24 cellular contexts compared by ENCODE assay signal in genomic region chr4:25283948-25284347, GRCh38.
"Had no signal": no experiment of that assay in that cellular context is flagged by ENCODE, and none has a peak within 500 bp of the region (broad histone marks: within the 10 kb centered on the region; RNA-seq: fewer than 3 reads in every experiment).

No MANE protein-coding gene starts in this region.

- H3K9me3 ChIP-seq: esophagus squamous epithelium, neutrophil, thoracic aorta had no signal

- H3K4me1 ChIP-seq: esophagus squamous epithelium, gastroesophageal sphincter, spleen had no signal

- H3K27me3 Mint-ChIP-seq: stimulated activated memory B cell treated with anti-CD40 and anti-IgM and Interleukin-4, amounts not matched to agents 10 μg/mL and 1 μg/mL and 100 μg/mL, for 72 hours had no signal

- H3K4me3 ChIP-seq: dorsolateral prefrontal cortex, esophagus squamous epithelium, gastroesophageal sphincter, spleen, thoracic aorta had no signal

- H3K4me3 Mint-ChIP-seq: immature natural killer cell; naive thymus-derived CD4-positive, alpha-beta T cell; stimulated activated memory B cell treated with anti-CD40 and anti-IgM and Interleukin-4, amounts not matched to agents 10 μg/mL and 1 μg/mL and 100 μg/mL, for 72 hours; stimulated activated naive CD8-positive, alpha-beta T cell treated with anti-CD3 and anti-CD28 coated beads, Interleukin-15, amount 100 ng/mL, for 72 hours had no signal

- ATAC-seq: gastroesophageal sphincter; left cardiac atrium; naive thymus-derived CD4-positive, alpha-beta T cell; sciatic nerve; stimulated activated memory B cell treated with anti-CD40 and anti-IgM and Interleukin-4, amounts not matched to agents 10 μg/mL and 1 μg/mL and 100 μg/mL, for 72 hours; stimulated activated naive CD8-positive, alpha-beta T cell treated with anti-CD3 and anti-CD28 coated beads, Interleukin-15, amount 100 ng/mL, for 72 hours had no signal

- DNase-seq: cortex of kidney; dorsolateral prefrontal cortex; effector CD8-positive, alpha-beta T cell; esophagus squamous epithelium; foreskin fibroblast; glutamatergic neuron; immature natural killer cell; kidney; left cardiac atrium; mammary epithelial cell; naive thymus-derived CD4-positive, alpha-beta T cell; spleen; stimulated activated CD4-positive, alpha-beta T cell treated with anti-CD3 and anti-CD28 coated beads, Interleukin-15, amount 100 ng/mL, for 24 hours; stimulated activated CD4-positive, alpha-beta T cell treated with anti-CD3 and anti-CD28 coated beads, Interleukin-1b, Interleukin-23, amount 100 ng/mL, for 48 hours; stimulated activated CD4-positive, alpha-beta T cell treated with anti-CD3 and anti-CD28 coated beads, Interleukin-4, amount 100 ng/mL, for 24 hours; stimulated activated naive CD8-positive, alpha-beta T cell treated with anti-CD3 and anti-CD28 coated beads, Interleukin-15, amount 100 ng/mL, for 72 hours; trophoblast cell had no signal

- H3K27ac Mint-ChIP-seq: immature natural killer cell; stimulated activated memory B cell treated with anti-CD40 and anti-IgM and Interleukin-4, amounts not matched to agents 10 μg/mL and 1 μg/mL and 100 μg/mL, for 72 hours; stimulated activated naive CD8-positive, alpha-beta T cell treated with anti-CD3 and anti-CD28 coated beads, Interleukin-15, amount 100 ng/mL, for 72 hours had no signal

- H3K27ac ChIP-seq: dorsolateral prefrontal cortex, esophagus squamous epithelium, gastroesophageal sphincter, neutrophil, spleen, thoracic aorta had no signal

- FAIRE-seq: endometrium, kidney, urothelium cell line had no signal

- H3K27me3 ChIP-seq: dorsolateral prefrontal cortex, esophagus squamous epithelium, gastroesophageal sphincter, neutrophil, spleen had no signal

- H3K4me1 Mint-ChIP-seq: immature natural killer cell; naive thymus-derived CD4-positive, alpha-beta T cell; stimulated activated memory B cell treated with anti-CD40 and anti-IgM and Interleukin-4, amounts not matched to agents 10 μg/mL and 1 μg/mL and 100 μg/mL, for 72 hours; stimulated activated naive CD8-positive, alpha-beta T cell treated with anti-CD3 and anti-CD28 coated beads, Interleukin-15, amount 100 ng/mL, for 72 hours had no signal
